ENCODE assay signal across 8 cellular contexts in genomic region chr7:114921636-114922150, GRCh38. TPM values are rescaled to one million over a fixed set of nuclear protein-coding genes. Genes with fewer than 3 reads are reported as not detected.
A peak's percentile ranks its signal among the peaks of the same experiment; 100 is the strongest.
DNase-seq lines count a peak whose midpoint lies in the region; ATAC-seq and TF ChIP-seq lines count a peak whose summit lies in the region.

Gene MDFIC (plus strand): TSS chr7:114922094. CDS start chr7:114923034, 940 bp downstream.

- no peaks in the 10 kb centered on the region for H3K36me3 ChIP-seq in right atrium auricular region

- H3K36me3 Mint-ChIP-seq in activated naive CD8-positive, alpha-beta T cell treated with anti-CD3 and anti-CD28 coated beads, Interleukin-2, amount 50 U/mL, for 24 hours (ENCODE audit: low read depth), result peaks cover 18% of the 10 kb centered on the region

- no peaks in the 10 kb centered on the region for H3K9me3 Mint-ChIP-seq in activated naive CD8-positive, alpha-beta T cell treated with anti-CD3 and anti-CD28 coated beads, Interleukin-2, amount 50 U/mL, for 24 hours

- no peaks in the 10 kb centered on the region for H3K27me3 ChIP-seq in right atrium auricular region

- TF ChIP-seq CTCF in AG04449 (IDR thresholded peaks at IDR 0.05; ENCODE audit: insufficient read depth, low read length, missing control alignments) (no peak), NB4 (IDR thresholded peaks at IDR 0.05; ENCODE audit: low read depth, low read length) (no peak), right atrium auricular region (IDR thresholded peaks at IDR 0.05) (no peak)

- peaks cover 72% of the 10 kb centered on the region for H3K4me1 Mint-ChIP-seq in activated naive CD8-positive, alpha-beta T cell treated with anti-CD3 and anti-CD28 coated beads, Interleukin-2, amount 50 U/mL, for 24 hours

- CTCF ChIA-PET in AG04449 (lab: Yijun Ruan, JAX), result no interaction called here

- POLR2A ChIA-PET in AG04449 (lab: Yijun Ruan, JAX), result no interaction called here

- H3K4me1 ChIP-seq in right atrium auricular region, result peaks cover 0 to 21% of the 10 kb centered on the region in 2 donors

- H3K27ac Mint-ChIP-seq in activated naive CD8-positive, alpha-beta T cell treated with anti-CD3 and anti-CD28 coated beads, Interleukin-2, amount 50 U/mL, for 24 hours, result peak within 1 kb of the TSS; percentile 95

- H3K27me3 Mint-ChIP-seq in activated naive CD8-positive, alpha-beta T cell treated with anti-CD3 and anti-CD28 coated beads, Interleukin-2, amount 50 U/mL, for 24 hours, result no peaks in the 10 kb centered on the region

- H3K4me3 Mint-ChIP-seq in activated naive CD8-positive, alpha-beta T cell treated with anti-CD3 and anti-CD28 coated beads, Interleukin-2, amount 50 U/mL, for 24 hours, result peak within 1 kb of the TSS; percentile 95

- peak; percentile 14 for ATAC-seq in activated naive CD8-positive, alpha-beta T cell treated with anti-CD3 and anti-CD28 coated beads, Interleukin-2, amount 50 U/mL, for 24 hours

- H3K9me3 ChIP-seq in right atrium auricular region, result no peaks in the 10 kb centered on the region

- no peak for DNase-seq in AG04449 (ENCODE audit: low read depth, low spot score)
- DNase-seq in NB4 (ENCODE audit: low read depth), result no peak
- DNase-seq in activated naive CD8-positive, alpha-beta T cell treated with anti-CD3 and anti-CD28 coated beads, Interleukin-2, amount 50 U/mL, for 24 hours, result peak; percentile 33
- DNase-seq in right atrium auricular region (ENCODE audit: low spot score), result peak; percentile 71
- peak; percentile 74 for DNase-seq in renal cortical epithelial cell (ENCODE audit: low read depth)
- DNase-seq in NCI-H2171 (lab: John Stamatoyannopoulos, UW), result no peak
- no peak for DNase-seq in caudate nucleus (lab: John Stamatoyannopoulos, UW)
- no peak for DNase-seq in NCI-H1417 (lab: John Stamatoyannopoulos, UW)

- H3K27ac ChIP-seq in right atrium auricular region (peak within 1 kb of the TSS; percentile 88 to 94), caudate nucleus (ENCODE audit: low read depth, low read length) (no peak within 1 kb of the TSS)

- no peak for TF ChIP-seq POLR2A in NB4 (IDR thresholded peaks at IDR 0.05; ENCODE audit: extremely low read depth, insufficient read length)

- H3K4me3 ChIP-seq in AG04449 (ENCODE audit: low read depth, low read length) (peak within 1 kb of the TSS; percentile 77), NB4 (ENCODE audit: low read depth, low read length) (peak within 1 kb of the TSS; percentile 42), right atrium auricular region (peak within 1 kb of the TSS; percentile 81 to 87)

RNA-seq across cellular contexts. Expression of gene MDFIC, which starts in this region (rescaled TPM):
- total RNA-seq in right atrium auricular region (10 to 100 TPM; 17.1 to 35.0 TPM), renal cortical epithelial cell (13.9 and 18.7 TPM in 2 replicates)

Comparison
In these comparisons a context has a peak if more than half of its experiments do, and no peak if none do; other contexts are left out.
1. DNase-seq: peak in activated naive CD8-positive, alpha-beta T cell treated with anti-CD3 and anti-CD28 coated beads, Interleukin-2, amount 50 U/mL, for 24 hours (single experiment), right atrium auricular region (single experiment) and renal cortical epithelial cell (single experiment); none in AG04449 (single experiment), NB4 (single experiment), NCI-H2171 (single experiment), caudate nucleus (0 of 61) and NCI-H1417 (0 of 3).
2. Peak in every context shown above with its lines, with median percentiles within 50 percentile points of each other: H3K4me3 ChIP-seq.